15 cellular contexts compared by ENCODE assay signal in the genomic region with DNA sequence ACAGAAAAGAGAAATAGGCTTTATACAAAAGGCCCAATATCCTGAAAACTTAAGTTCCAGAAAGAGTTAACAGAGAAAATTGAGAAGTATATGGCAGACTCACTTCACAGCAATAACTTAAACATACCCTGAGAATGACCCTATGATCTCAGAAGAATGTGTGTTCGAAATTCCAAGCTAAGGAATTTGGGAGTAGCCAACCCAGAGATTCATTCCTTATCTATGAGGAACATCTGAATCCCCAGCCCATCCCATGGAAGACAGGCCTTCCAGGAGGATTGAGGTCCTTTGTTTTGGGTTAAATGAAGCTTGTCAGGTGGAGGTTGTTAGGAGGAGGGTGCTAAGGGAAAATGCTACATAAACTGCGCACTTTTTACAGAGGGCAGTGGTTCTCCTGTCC. TPM values are rescaled to one million over a fixed set of nuclear protein-coding genes. Genes with fewer than 3 reads are reported as not detected.
DNase-seq lines count a peak whose midpoint lies in the region; ATAC-seq and TF ChIP-seq lines count a peak whose summit lies in the region.
"Had no signal": no experiment of that assay in that cellular context is flagged by ENCODE, and none has a peak within 500 bp of the region (broad histone marks: within the 10 kb centered on the region; RNA-seq: fewer than 3 reads in every experiment).

No MANE protein-coding gene starts in this region.

- no peaks in the 10 kb centered on the region for H4K20me1 ChIP-seq in SK-N-SH (ENCODE audit: insufficient read depth)

- 0 out of 4 replicates have a peak, but pooled peaks of 1 of the 2 experiments have one; percentile 12 for TF ChIP-seq EP300 in SK-N-SH (IDR thresholded peaks at IDR 0.05; ENCODE audit: borderline replicate concordance in 1 of 2, low read depth in 1 of 2, low read length in 1 of 2)

- peaks cover 0 to 15% of the 10 kb centered on the region in 2 experiments; a peak in 3 of 4 replicates for H3K4me1 ChIP-seq in SK-N-SH (ENCODE audit: control insufficient read depth in 1 of 2, insufficient read depth in 2 of 2, low read depth in 1 of 2, low read length in 1 of 2)

- no peaks in the 10 kb centered on the region for H3K36me3 ChIP-seq in SK-N-SH (replicated peaks in 1 of 2; ENCODE audit: control insufficient read depth in 1 of 2, insufficient read depth in 2 of 2, low read length in 1 of 2)
- H3K36me3 ChIP-seq: esophagus muscularis mucosa, left lung, WERI-Rb-1 had no signal

- 59% methylated on average over 2 of the region's 2 CpGs for WGBS in SK-N-SH (ENCODE audit: low lambda C conversion rate)

- H3K4me2 ChIP-seq in SK-N-SH = no peak overlapping the region; the same call in 1 of the 2 replicates

- H3K9ac ChIP-seq in SK-N-SH = no peak overlapping the region

- TF ChIP-seq CTCF in SK-N-SH (IDR thresholded peaks at IDR 0.05) = no peak

- no peaks in the 10 kb centered on the region for H3K9me2 ChIP-seq in SK-N-SH

- H2AFZ ChIP-seq in SK-N-SH (ENCODE audit: low read depth) = no peak overlapping the region; the same call in 1 of the 2 replicates

- TF ChIP-seq RAD21 in SK-N-SH (IDR thresholded peaks at IDR 0.05; ENCODE audit: low read length) = no peak

- CTCF ChIA-PET in SK-N-SH (lab: Yijun Ruan, JAX) = no interaction called here

- H3K79me2 ChIP-seq in SK-N-SH (ENCODE audit: insufficient read depth) = no peaks in the 10 kb centered on the region

- H3K27ac ChIP-seq in SK-N-SH (ENCODE audit: low read depth in 2 of 2, low read length in 1 of 2) = no peak overlapping the region; a peak in 1 of 4 replicates
- H3K27ac ChIP-seq: esophagus muscularis mucosa, left lung, WERI-Rb-1 had no signal

- peak; percentile 35 for DNase-seq in AG08395 (ENCODE audit: low spot score)
- DNase-seq in HCEC 1CT = peak; percentile 77
- DNase-seq in SK-N-SH = no peak
- DNase-seq in kidney glomerular epithelial cell (lab: John Stamatoyannopoulos, UW) = peak; percentile 54
- DNase-seq in activated gamma-delta T cell (lab: John Stamatoyannopoulos, UW) = no peak
- no peak for DNase-seq in HT-29 (ENCODE audit: low spot score)
- DNase-seq in globus pallidus (ENCODE audit: low spot score) = no peak
- DNase-seq: activated gamma-delta T cell treated with Interleukin-2 at 50 U/mL for 16 hours; COR-L47; left lung; naive thymus-derived CD4-positive, alpha-beta T cell; NCI-H1105 treated with DMSO at 0.1 percent for 48 hours; WERI-Rb-1 had no signal

- ATAC-seq in GM18868 (IDR thresholded peaks at IDR 0.05; ENCODE audit: unreplicated experiment) = no peak
- ATAC-seq: left lung; naive thymus-derived CD4-positive, alpha-beta T cell had no signal

- no peaks in the 10 kb centered on the region for H3K27me3 ChIP-seq in SK-N-SH (ENCODE audit: insufficient read depth)
- H3K27me3 ChIP-seq: esophagus muscularis mucosa, left lung had no signal

- peaks cover 24% of the 10 kb centered on the region for H3F3A ChIP-seq in SK-N-SH (replicated peaks; ENCODE audit: insufficient read depth)

- H3K4me3 ChIP-seq in SK-N-SH (ENCODE audit: low read depth in 2 of 2, low read length in 1 of 2) = no peak overlapping the region
- H3K4me3 ChIP-seq: esophagus muscularis mucosa, left lung had no signal

- H3K9me3 ChIP-seq in SK-N-SH = no peaks in the 10 kb centered on the region; the same call in 1 of the 2 replicates
- H3K9me3 ChIP-seq: esophagus muscularis mucosa, left lung had no signal

- POLR2A ChIA-PET in SK-N-SH (lab: Yijun Ruan, JAX) = no interaction called here

TF ChIP-seq in SK-N-SH, 30 proteins besides CTCF, POLR2A, EP300 and RAD21:
- peak; percentile 86 for TF ChIP-seq RXRA (IDR thresholded peaks at IDR 0.05; ENCODE audit: borderline replicate concordance, low read depth)
- no peak for TF ChIP-seq RCOR1 (IDR thresholded peaks at IDR 0.05; ENCODE audit: low read length)
- TF ChIP-seq GABPA (IDR thresholded peaks at IDR 0.05; ENCODE audit: low read depth) = no peak
- TF ChIP-seq YY1 (IDR thresholded peaks at IDR 0.05; ENCODE audit: low read depth) = no peak
- peak; percentile 48; the same call in 1 of the 2 replicates for TF ChIP-seq TCF12 (IDR thresholded peaks at IDR 0.05)
- peak; percentile 53; the same call in 1 of the 2 replicates for TF ChIP-seq TEAD4 (IDR thresholded peaks at IDR 0.05; ENCODE audit: borderline replicate concordance, insufficient read depth)
- TF ChIP-seq TAF1 (IDR thresholded peaks at IDR 0.05; ENCODE audit: borderline replicate concordance, low read depth, low read length) = no peak
- TF ChIP-seq, protein P1, sequence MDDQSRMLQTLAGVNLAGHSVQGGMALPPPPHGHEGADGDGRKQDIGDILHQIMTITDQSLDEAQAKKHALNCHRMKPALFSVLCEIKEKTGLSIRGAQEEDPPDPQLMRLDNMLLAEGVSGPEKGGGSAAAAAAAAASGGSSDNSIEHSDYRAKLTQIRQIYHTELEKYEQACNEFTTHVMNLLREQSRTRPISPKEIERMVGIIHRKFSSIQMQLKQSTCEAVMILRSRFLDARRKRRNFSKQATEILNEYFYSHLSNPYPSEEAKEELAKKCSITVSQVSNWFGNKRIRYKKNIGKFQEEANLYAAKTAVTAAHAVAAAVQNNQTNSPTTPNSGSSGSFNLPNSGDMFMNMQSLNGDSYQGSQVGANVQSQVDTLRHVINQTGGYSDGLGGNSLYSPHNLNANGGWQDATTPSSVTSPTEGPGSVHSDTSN (IDR thresholded peaks at IDR 0.05) = no peak
- peak; percentile 6; the same call in 1 of the 2 replicates for TF ChIP-seq JUND (IDR thresholded peaks at IDR 0.05)

RNA-seq across cellular contexts. Expression of gene SAV1, which starts 7.5 kb away (rescaled TPM):
- polyA plus RNA-seq in SK-N-SH (2012; rRNA removed) = 8.9 and 9.2 TPM in 2 replicates
- 14.4 and 17.2 TPM in 2 replicates for polyA plus RNA-seq in SK-N-SH (2012; cell fraction: cytosol; rRNA removed)
- polyA plus RNA-seq in SK-N-SH (2012; cell fraction: nucleus; rRNA removed) = 3.5 and 6.3 TPM in 2 replicates
- 53.2 and 62.3 TPM in 2 replicates for total RNA-seq in HT-29 (2014; rRNA removed; shearing (Covaris generic))

Comparison
In these comparisons a context has a peak if more than half of its experiments do, and no peak if none do; other contexts are left out.
1. DNase-seq: peak in AG08395 (single experiment), HCEC 1CT (single experiment) and kidney glomerular epithelial cell (single experiment); none in SK-N-SH (single experiment), activated gamma-delta T cell (single experiment), HT-29 (single experiment) and globus pallidus (single experiment).